Comparison of ENCODE assay signal across 11 cellular contexts in the genomic region with DNA sequence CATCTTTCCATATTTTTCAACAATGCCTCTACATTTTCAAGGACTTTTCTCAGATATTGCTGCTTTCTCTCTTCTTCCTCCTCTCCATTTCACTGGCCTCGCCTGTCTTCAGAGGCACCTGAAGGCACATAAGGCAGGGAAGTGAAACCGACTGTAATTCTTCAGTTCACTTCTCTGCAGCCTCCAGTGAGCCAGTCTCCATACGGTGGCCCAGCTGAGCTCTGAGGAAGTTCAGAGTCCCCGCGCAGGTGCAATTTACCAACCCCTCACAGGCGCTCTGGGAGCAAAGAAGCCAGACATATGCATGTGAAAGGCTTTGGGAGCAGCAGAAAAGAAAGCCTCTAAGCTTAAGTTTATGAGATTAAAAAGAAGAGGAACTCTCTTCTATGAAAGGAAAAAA. TPM values are rescaled to one million over a fixed set of nuclear protein-coding genes. Genes with fewer than 3 reads are reported as not detected.
DNase-seq lines count a peak whose midpoint lies in the region; ATAC-seq, FAIRE-seq and TF ChIP-seq lines count a peak whose summit lies in the region.
"Had no signal": no experiment of that assay in that cellular context is flagged by ENCODE, and none has a peak within 500 bp of the region (broad histone marks: within the 10 kb centered on the region; RNA-seq: fewer than 3 reads in every experiment).

No MANE protein-coding gene starts in this region.

- H4K20me1 ChIP-seq in GM12878 (ENCODE audit: control insufficient read depth, insufficient read depth) = no peaks in the 10 kb centered on the region

- no peak overlapping the region for H3K4me3 Mint-ChIP-seq in activated CD4-positive, alpha-beta T cell treated with anti-CD3 and anti-CD28 coated beads for 36 hours
- H3K4me3 Mint-ChIP-seq: T-helper 1 cell treated with Interleukin-12 subunit alpha and Interleukin-12 subunit beta and Interleukin-4 antibody, amounts not matched to agents 30 μg/mL and 1 μg/mL, for 36 hours had no signal

- in situ Hi-C loops in GM12878 (cut with MboI) = no loop called here

- H3K4me1 ChIP-seq in GM12878 (ENCODE audit: control insufficient read depth, insufficient read depth, low read length) (peaks cover 10% of the 10 kb centered on the region), ascending aorta (no peaks in the 10 kb centered on the region)

- RAD21 ChIA-PET in GM12878 (lab: Charles Lee; ENCODE audit: unreplicated experiment) = no interaction called here

- FAIRE-seq in GM18507 (lab: Jason Lieb, UNC) (peak; percentile 84), GM12878 (lab: Jason Lieb, UNC) (peak; percentile 78)

- H3K36me3 Mint-ChIP-seq in activated CD4-positive, alpha-beta T cell treated with anti-CD3 and anti-CD28 coated beads for 36 hours (ENCODE audit: low read depth) = no peaks in the 10 kb centered on the region

- POLR2A ChIA-PET in GM12878 (lab: Charles Lee) = no interaction called here
- POLR2A ChIA-PET in activated CD4-positive, alpha-beta T cell treated with anti-CD3 and anti-CD28 coated beads for 36 hours (lab: Charles Lee) = no interaction called here

- no peaks in the 10 kb centered on the region for H3K9me3 Mint-ChIP-seq in activated CD4-positive, alpha-beta T cell treated with anti-CD3 and anti-CD28 coated beads for 36 hours (ENCODE audit: low read depth)
- H3K9me3 Mint-ChIP-seq: T-helper 1 cell treated with Interleukin-12 subunit alpha and Interleukin-12 subunit beta and Interleukin-4 antibody, amounts not matched to agents 30 μg/mL and 1 μg/mL, for 36 hours had no signal

- 1% methylated on average over 6 of the region's 6 CpGs for WGBS in GM12878 (ENCODE audit: insufficient coverage, insufficient replicate concordance, low lambda C conversion rate, missing lambda C conversion rate)

- H3K9ac ChIP-seq in GM12878 (ENCODE audit: control insufficient read depth, insufficient read depth, low read length) = no peak overlapping the region

- no peak overlapping the region for H2AFZ ChIP-seq in GM12878 (ENCODE audit: control insufficient read depth, low read depth, low read length)

- no peak overlapping the region for H3K27ac Mint-ChIP-seq in activated CD4-positive, alpha-beta T cell treated with anti-CD3 and anti-CD28 coated beads for 36 hours
- H3K27ac Mint-ChIP-seq: T-helper 1 cell treated with Interleukin-12 subunit alpha and Interleukin-12 subunit beta and Interleukin-4 antibody, amounts not matched to agents 30 μg/mL and 1 μg/mL, for 36 hours had no signal

- DNase-seq in GM18507 (ENCODE audit: extremely low spot score, insufficient read length, low read depth) = no peak
- peak; percentile 8 for DNase-seq in GM12878 (ENCODE audit: low read depth, low spot score)
- DNase-seq in activated CD4-positive, alpha-beta T cell treated with anti-CD3 and anti-CD28 coated beads for 36 hours = no peak
- no peak for DNase-seq in HCEC 1CT
- DNase-seq in foreskin melanocyte = no peak
- no peak for DNase-seq in ascending aorta (ENCODE audit: low spot score in 2 of 2)
- DNase-seq: KG1 had no signal

- peaks cover 4% of the 10 kb centered on the region for H3K4me1 Mint-ChIP-seq in activated CD4-positive, alpha-beta T cell treated with anti-CD3 and anti-CD28 coated beads for 36 hours

- TF ChIP-seq EP300 in GM12878 (IDR thresholded peaks at IDR 0.05; ENCODE audit: borderline replicate concordance in 1 of 2, control insufficient read depth in 1 of 2, low read depth in 2 of 2, low read length in 2 of 2) = no peak

- H3K27ac ChIP-seq in GM12878 (ENCODE audit: control insufficient read depth, insufficient read depth) = no peak overlapping the region
- no peak overlapping the region for H3K27ac ChIP-seq in ascending aorta

- TF ChIP-seq CTCF in GM12878 (IDR thresholded peaks at IDR 0.05 in 2 of 3, conservative IDR thresholded peaks at IDR 0.05 in 1 of 3; ENCODE audit: control insufficient read depth in 2 of 3, extremely low read depth in 1 of 3, insufficient read depth in 1 of 3, low read depth in 3 of 3, low read length in 3 of 3) (no peak), ascending aorta (IDR thresholded peaks at IDR 0.05) (no peak)

- peaks cover 11% of the 10 kb centered on the region for H3K27me3 Mint-ChIP-seq in activated CD4-positive, alpha-beta T cell treated with anti-CD3 and anti-CD28 coated beads for 36 hours

- no peak overlapping the region for H3K4me3 ChIP-seq in GM12878
- H3K4me3 ChIP-seq in ascending aorta = no peak overlapping the region

- H3K79me2 ChIP-seq in GM12878 (ENCODE audit: control insufficient read depth, insufficient read depth, low read length) = no peaks in the 10 kb centered on the region

- SMC1A ChIA-PET in GM12878 (lab: Charles Lee; ENCODE audit: uncharacterized antibody, unreplicated experiment) = no interaction called here

- BruUV-seq in GM12878 (replicated peaks; lab: Mats Ljungman, UMichigan) = no TSS peak

- intact Hi-C loops in GM12878 (cut with micrococcal nuclease; ENCODE audit: unreplicated experiment) = no loop called here
- intact Hi-C loops in activated CD4-positive, alpha-beta T cell treated with anti-CD3 and anti-CD28 coated beads for 36 hours (cut with DNase I, micrococcal nuclease) = no loop called here
- intact Hi-C loops in ascending aorta (cut with DNase I) = no loop called here

- TF ChIP-seq POLR2A in GM12878 (IDR thresholded peaks at IDR 0.05; ENCODE audit: low read depth, low read length) = no peak

- CTCF ChIA-PET in GM12878 (lab: Yijun Ruan, JAX) = no interaction called here
- CTCF ChIA-PET in activated CD4-positive, alpha-beta T cell treated with anti-CD3 and anti-CD28 coated beads for 36 hours (lab: Charles Lee) = no interaction called here

- H3K9me3 ChIP-seq in GM12878 (replicated peaks; ENCODE audit: control insufficient read depth, insufficient read depth, low read length) = no peaks in the 10 kb centered on the region
- no peaks in the 10 kb centered on the region for H3K9me3 ChIP-seq in ascending aorta

- no peak for TF ChIP-seq RAD21 in GM12878 (IDR thresholded peaks at IDR 0.05; ENCODE audit: insufficient read depth, low read depth, low read length)

- no peaks in the 10 kb centered on the region; a peak in 1 of 4 replicates for H3K27me3 ChIP-seq in GM12878 (replicated peaks in 1 of 2; ENCODE audit: control insufficient read depth in 2 of 2, insufficient read depth in 2 of 2, low read length in 1 of 2)
- H3K27me3 ChIP-seq in ascending aorta = no peaks in the 10 kb centered on the region

- peak; percentile 99 for ATAC-seq in GM21528 (IDR thresholded peaks at IDR 0.05; ENCODE audit: low FRiP score, unreplicated experiment)
- ATAC-seq in HG03196 (IDR thresholded peaks at IDR 0.05; ENCODE audit: unreplicated experiment) = peak; percentile 99
- ATAC-seq in GM12878 = peak; percentile 90
- ATAC-seq in activated CD4-positive, alpha-beta T cell treated with anti-CD3 and anti-CD28 coated beads for 36 hours = no peak

- peak overlapping the region; percentile 49; the same call in 1 of the 2 replicates for H3K4me2 ChIP-seq in GM12878 (ENCODE audit: control insufficient read depth, insufficient read depth)

- H3K36me3 ChIP-seq in GM12878 (ENCODE audit: control insufficient read depth in 2 of 2, insufficient read depth in 2 of 2, low read length in 1 of 2) (no peaks in the 10 kb centered on the region), ascending aorta (no peaks in the 10 kb centered on the region)

TF ChIP-seq in GM12878, 131 proteins besides CTCF, POLR2A, EP300 and RAD21:
- TF ChIP-seq TCF12 (IDR thresholded peaks at IDR 0.05; ENCODE audit: low read depth, low read length) (0 out of 2 replicates have a peak, but pooled peaks have one; percentile 16), SIX5 (IDR thresholded peaks at IDR 0.05; ENCODE audit: low read depth, low read length, severe bottlenecking) (peak; percentile 4), TCF3 (IDR thresholded peaks at IDR 0.05; ENCODE audit: borderline replicate concordance, insufficient read depth, low read depth, low read length) (peak; percentile 50; the same call in 1 of the 2 replicates), BHLHE40 (IDR thresholded peaks at IDR 0.05; ENCODE audit: borderline replicate concordance in 1 of 2, low read depth in 2 of 2, low read length in 1 of 2) (no peak), SPI1 (IDR thresholded peaks at IDR 0.05; ENCODE audit: borderline replicate concordance, insufficient read depth, low read depth, low read length) (peak; percentile 93)

RNA-seq across cellular contexts. Expression of gene KLHL14, which starts 12.4 kb away (rescaled TPM):
- 0.15 TPM in 1 of 2 replicates, not detected in the other for total RNA-seq in GM12878 (2013; cell fraction: nucleolus; rRNA removed)
- total RNA-seq in GM12878 (2014; rRNA removed) (not detected in 2 replicates), GM12878 (2014; rRNA removed; fragmentation: Illumina TruSeq; extraction: Trizol) (not detected in 2 replicates), GM12878 (2021) (0.05 TPM in 1 of 2 replicates, not detected in the other), ascending aorta (not detected)
- polyA plus RNA-seq in GM12878 (2011; ENCODE audit: low read depth) = not detected
- polyA plus RNA-seq in GM12878 (2011; rRNA removed) (not detected in 2 replicates), GM12878 (2014; fragmentation: Illumina TruSeq; extraction: Trizol) (not detected in 2 replicates), GM12878 (2014; fragmentation: Nextera tagmentation; extraction: Ambion mirVana) (not detected), GM12878 (2014; rRNA removed) (not detected in 2 replicates), GM12878 (2016; fragmentation: Nextera tagmentation; extraction: Ambion mirVana) (under 1 TPM in 1 of 2 experiments, not detected in 1; 0.03 TPM)
- not detected in 2 replicates for polyA plus RNA-seq in GM12878 (2011; cell fraction: cytosol; rRNA removed)
- not detected in 2 replicates for polyA plus RNA-seq in GM12878 (2011; cell fraction: nucleus; rRNA removed)
- polyA plus RNA-seq in GM12878 (2012) = not detected in 2 replicates
- polyA minus RNA-seq in GM12878 (2011; rRNA and poly(A)+ RNA removed) = not detected in 2 replicates
- not detected in 2 replicates for polyA minus RNA-seq in GM12878 (2011; cell fraction: cytosol; rRNA and poly(A)+ RNA removed)
- not detected in 2 replicates for polyA minus RNA-seq in GM12878 (2011; cell fraction: nucleus; rRNA and poly(A)+ RNA removed)
- total RNA-seq in activated CD4-positive, alpha-beta T cell treated with anti-CD3 and anti-CD28 coated beads for 36 hours = not detected
- total RNA-seq: fibroblast of villous mesenchyme had no signal
